Comparison of ENCODE assay signal across 29 cellular contexts in the genomic region with DNA sequence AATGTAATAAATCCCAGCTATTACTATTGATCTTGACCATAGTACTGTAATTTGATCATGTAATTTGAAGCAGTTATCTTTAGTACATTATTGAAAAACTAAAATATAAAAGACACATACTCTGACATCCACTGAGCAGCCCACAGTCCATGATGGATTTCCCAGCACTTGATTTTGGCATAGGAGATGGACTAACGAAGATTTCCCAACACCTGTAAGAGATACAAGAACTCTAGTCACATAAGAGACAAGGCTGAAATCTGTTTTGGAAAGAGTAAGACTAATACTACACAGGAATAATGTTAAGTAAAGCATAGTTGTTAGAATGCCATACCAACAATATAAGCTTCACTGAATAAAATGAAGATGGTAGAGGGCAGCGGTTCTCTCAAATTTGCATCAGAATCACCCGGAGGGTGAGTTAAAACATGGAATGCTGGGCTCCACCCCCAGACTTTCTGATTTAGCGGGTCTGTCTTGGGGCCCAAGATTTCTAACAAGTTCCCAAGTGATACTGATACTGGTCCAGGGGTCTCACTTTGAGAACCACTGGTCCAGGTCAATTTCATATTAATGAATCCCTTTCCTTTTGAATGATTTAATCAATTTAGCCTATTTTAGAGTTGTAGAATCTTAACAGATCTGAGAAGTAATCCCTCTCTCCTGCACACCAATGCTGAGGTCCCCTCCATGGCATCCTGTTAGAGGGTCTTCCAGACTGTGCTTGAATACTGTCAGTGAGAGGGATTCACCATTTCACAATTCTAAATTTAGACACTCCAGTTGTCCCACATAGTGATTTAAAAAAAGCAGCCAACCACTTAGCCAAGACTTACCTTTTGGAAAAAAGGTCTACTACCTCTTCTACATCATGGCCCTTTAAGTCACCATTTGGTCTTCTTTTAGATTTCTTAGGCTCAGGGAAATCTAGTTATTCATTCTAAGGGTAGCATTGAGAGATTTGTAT. TPM values are rescaled to one million over a fixed set of nuclear protein-coding genes. Genes with fewer than 3 reads are reported as not detected.
"Had no signal": no experiment of that assay in that cellular context is flagged by ENCODE, and none has a peak within 500 bp of the region (broad histone marks: within the 10 kb centered on the region; RNA-seq: fewer than 3 reads in every experiment).

No MANE protein-coding gene starts in this region.

- H3K4me1 Mint-ChIP-seq: activated B cell treated with CpG ODN at 0.5 μM for 24 hours; activated naive CD8-positive, alpha-beta T cell treated with anti-CD3 and anti-CD28 coated beads for 36 hours; naive B cell; neural progenitor cell had no signal

- H3K36me3 Mint-ChIP-seq: naive B cell had no signal

- H3K27me3 ChIP-seq: breast epithelium, colonic mucosa, dorsolateral prefrontal cortex, hepatocyte, neural progenitor cell, sigmoid colon had no signal

- H3K36me3 ChIP-seq: breast epithelium, colonic mucosa, neural progenitor cell had no signal

- ATAC-seq: activated T-cell treated with anti-CD3 and anti-CD28 coated beads, Interleukin-2, amount 50 U/mL, for 4 hours; effector memory CD8-positive, alpha-beta T cell; esophagus mucosa; left colon had no signal

- H3K27ac ChIP-seq: breast epithelium, colonic mucosa, dorsolateral prefrontal cortex, hepatocyte, neural progenitor cell, sigmoid colon had no signal

- H3K9me3 Mint-ChIP-seq: activated B cell treated with CpG ODN at 0.5 μM for 24 hours; central memory CD8-positive, alpha-beta T cell had no signal

- H3K27ac Mint-ChIP-seq: activated B cell treated with CpG ODN at 0.5 μM for 24 hours; activated naive CD8-positive, alpha-beta T cell treated with anti-CD3 and anti-CD28 coated beads for 36 hours; activated T-helper 2 cell treated with anti-CD3 and anti-CD28 coated beads, Interferon-gamma antibody, Interleukin-2, Interleukin-4, amounts not matched to agents 10 μg/mL and 5 μg/mL and 100 μg/mL, durations not matched to agents 14 hours and 24 hours and 36 hours; neural progenitor cell had no signal

- DNase-seq: activated B cell treated with CpG ODN at 0.5 μM for 24 hours; activated CD4-positive, alpha-beta T cell treated with anti-CD3 and anti-CD28 coated beads for 4 hours; activated CD4-positive, alpha-beta T cell treated with anti-CD3 and anti-CD28 coated beads, Interleukin-2, amount 50 U/mL, for 48 hours; activated CD8-positive, alpha-beta memory T cell treated with anti-CD3 and anti-CD28 coated beads, Interleukin-2, amount 50 U/mL, for 48 hours; activated naive CD4-positive, alpha-beta T cell; activated naive CD8-positive, alpha-beta T cell treated with anti-CD3 and anti-CD28 coated beads for 36 hours; activated T-cell treated with anti-CD3 and anti-CD28 coated beads, Interleukin-2, amount 50 U/mL, for 4 hours; amniotic stem cell; colonic mucosa; dorsolateral prefrontal cortex; effector memory CD8-positive, alpha-beta T cell; foreskin melanocyte; glutamatergic neuron; left colon; mesenchymal stem cell; naive B cell; retina; sigmoid colon; stimulated activated CD4-positive, alpha-beta T cell treated with anti-CD3 and anti-CD28 coated beads, Interleukin-2, amount 100 ng/mL, for 48 hours; stimulated activated naive CD4-positive, alpha-beta T cell had no signal

- H3K4me2 ChIP-seq: hepatocyte, neural progenitor cell, smooth muscle cell had no signal

- H3K27me3 Mint-ChIP-seq: activated B cell treated with CpG ODN at 0.5 μM for 24 hours; activated naive CD8-positive, alpha-beta T cell treated with anti-CD3 and anti-CD28 coated beads for 36 hours; central memory CD8-positive, alpha-beta T cell; effector memory CD8-positive, alpha-beta T cell; naive B cell had no signal

- H3K4me3 ChIP-seq: breast epithelium, colonic mucosa, dorsolateral prefrontal cortex, hepatocyte, neural progenitor cell, sigmoid colon, smooth muscle cell had no signal

- H3K9me3 ChIP-seq: breast epithelium, colonic mucosa, sigmoid colon had no signal

- H3K4me1 ChIP-seq: breast epithelium, colonic mucosa, neural progenitor cell, sigmoid colon had no signal

- H3K79me2 ChIP-seq: hepatocyte had no signal

- H2AFZ ChIP-seq: hepatocyte, neural progenitor cell had no signal

- H3K4me3 Mint-ChIP-seq: activated B cell treated with CpG ODN at 0.5 μM for 24 hours; activated naive CD8-positive, alpha-beta T cell treated with anti-CD3 and anti-CD28 coated beads for 36 hours; activated T-cell treated with anti-CD3 and anti-CD28 coated beads, Interleukin-2, amount 50 U/mL, for 4 hours; central memory CD8-positive, alpha-beta T cell; effector memory CD8-positive, alpha-beta T cell; naive B cell; neural progenitor cell had no signal

RNA-seq across cellular contexts. Expression of gene HGD, which starts 48.8 kb away (rescaled TPM):
- total RNA-seq: esophagus mucosa, lower leg skin had no signal
- polyA plus RNA-seq: keratinocyte had no signal
